10 cellular contexts compared by ENCODE assay signal in genomic region chr17:50558955-50559614, GRCh38. TPM values are rescaled to one million over a fixed set of nuclear protein-coding genes. Genes with fewer than 3 reads are reported as not detected.
A peak's percentile ranks its signal among the peaks of the same experiment; 100 is the strongest.
DNase-seq lines count a peak whose midpoint lies in the region; ATAC-seq and TF ChIP-seq lines count a peak whose summit lies in the region.
"Had no signal": no experiment of that assay in that cellular context is flagged by ENCODE, and none has a peak within 500 bp of the region (broad histone marks: within the 10 kb centered on the region; RNA-seq: fewer than 3 reads in every experiment).

No MANE protein-coding gene starts in this region.

- no peak overlapping the region for H4K5ac ChIP-seq in H9 (ENCODE audit: insufficient read length, low read depth, low read length)

- no peak overlapping the region for H2AK5ac ChIP-seq in H9 (ENCODE audit: insufficient read length, low read length)

- no peak for ATAC-seq in naive thymus-derived CD4-positive, alpha-beta T cell
- ATAC-seq in GM18868 (IDR thresholded peaks at IDR 0.05; ENCODE audit: unreplicated experiment) (no peak), HG03045 (IDR thresholded peaks at IDR 0.05; ENCODE audit: unreplicated experiment) (no peak)

- peaks cover 15 to 33% of the 10 kb centered on the region in 2 experiments for H3K4me1 Mint-ChIP-seq in H9
- H3K4me1 Mint-ChIP-seq in naive thymus-derived CD4-positive, alpha-beta T cell, result peaks cover 12 to 36% (median 17%) of the 10 kb centered on the region in 7 donors

- POLR2A ChIA-PET in naive thymus-derived CD4-positive, alpha-beta T cell (lab: Charles Lee), result interaction anchor here (1.0 to 2.0 kb wide), 3 partner anchors 9 to 18 kb away, joined by 3 to 9 read pairs (median 3); no protein-coding TSS in a partner anchor

- no peaks in the 10 kb centered on the region for H3K79me1 ChIP-seq in H9 (ENCODE audit: insufficient read depth, low read depth, low read length, poor library complexity, severe bottlenecking)

- no peak overlapping the region for H3T11ph ChIP-seq in H9 (ENCODE audit: low read length)

- H3K4me1 ChIP-seq in ACC112 (ENCODE audit: control insufficient read depth, insufficient read depth, low read length, unreplicated experiment) (peaks cover 16% of the 10 kb centered on the region), H9 (ENCODE audit: insufficient read depth, low read length) (no peaks in the 10 kb centered on the region; the same call in 1 of the 2 replicates)
- H3K4me1 ChIP-seq in naive thymus-derived CD4-positive, alpha-beta T cell (ENCODE audit: control insufficient read depth in 2 of 2, insufficient read depth in 2 of 2, low read length in 2 of 2), result peaks cover 20 to 23% of the 10 kb centered on the region in 2 donors

- H3K9ac ChIP-seq in H9 (ENCODE audit: extremely low read depth, insufficient read length, low read length), result no peak overlapping the region

- peak overlapping the region; percentile 85 for H3K4me3 ChIP-seq in ACC112 (ENCODE audit: low read depth, low read length)
- peak overlapping the region; percentile 73 for H3K4me3 ChIP-seq in naive thymus-derived CD4-positive, alpha-beta T cell (ENCODE audit: low read length)

- no peak overlapping the region for H3K14ac ChIP-seq in H9 (ENCODE audit: insufficient read depth, low read length)

- no CpG with 5 or more reads among the region's 55 CpGs for WGBS in H9 (ENCODE audit: extremely low coverage, insufficient read length, low lambda C conversion rate)

- no peaks in the 10 kb centered on the region for H3K9me3 ChIP-seq in H9 (ENCODE audit: control insufficient read depth, low read depth, low read length)
- no peaks in the 10 kb centered on the region for H3K9me3 ChIP-seq in naive thymus-derived CD4-positive, alpha-beta T cell (ENCODE audit: control insufficient read depth in 2 of 3, low read length in 3 of 3)
- H3K9me3 ChIP-seq: pancreas had no signal

- H2BK120ac ChIP-seq in H9 (ENCODE audit: low read depth, low read length, poor library complexity, severe bottlenecking), result no peak overlapping the region

- H2AFZ ChIP-seq in ACC112 (ENCODE audit: low read length, unreplicated experiment), result peak overlapping the region; percentile 23
- H2AFZ ChIP-seq in H9 (ENCODE audit: low read length), result no peak overlapping the region

- H3K27ac Mint-ChIP-seq in H9, result no peak overlapping the region
- H3K27ac Mint-ChIP-seq in naive thymus-derived CD4-positive, alpha-beta T cell, result no peak overlapping the region

- H3K36me3 Mint-ChIP-seq in H9 (ENCODE audit: insufficient read depth in 1 of 3, low read depth in 3 of 3), result no peaks in the 10 kb centered on the region; a peak in 1 of 7 replicates
- no peaks in the 10 kb centered on the region for H3K36me3 Mint-ChIP-seq in naive thymus-derived CD4-positive, alpha-beta T cell

- no peak overlapping the region for H3K23ac ChIP-seq in H9 (ENCODE audit: insufficient read length, low read depth, low read length)

- no peak overlapping the region for H2BK5ac ChIP-seq in H9 (ENCODE audit: insufficient read length, low read length)

- H2BK12ac ChIP-seq in H9 (ENCODE audit: insufficient read length, low read depth, low read length), result no peak overlapping the region

- H3K27ac ChIP-seq in ACC112 (ENCODE audit: low read depth, low read length) (no peak overlapping the region), H9 (ENCODE audit: insufficient read length, low read depth, low read length) (no peak overlapping the region)
- H3K27ac ChIP-seq in naive thymus-derived CD4-positive, alpha-beta T cell (ENCODE audit: low read depth, low read length), result no peak overlapping the region
- H3K27ac ChIP-seq: pancreas had no signal

- H4K20me1 ChIP-seq in H9 (ENCODE audit: control insufficient read depth, insufficient read depth, insufficient read length), result no peaks in the 10 kb centered on the region

- no peak overlapping the region for H2BK15ac ChIP-seq in H9 (ENCODE audit: low read depth, low read length)

- intact Hi-C loops in naive thymus-derived CD4-positive, alpha-beta T cell (cut with micrococcal nuclease), result no loop called here

- H3K36me3 ChIP-seq in ACC112 (ENCODE audit: insufficient read depth, low read length), result no peaks in the 10 kb centered on the region
- H3K36me3 ChIP-seq in naive thymus-derived CD4-positive, alpha-beta T cell (ENCODE audit: control insufficient read depth in 2 of 3, insufficient read depth in 3 of 3, low read length in 3 of 3), result no peaks in the 10 kb centered on the region

- peak overlapping the region; percentile 74 for H3K4me2 ChIP-seq in H9 (ENCODE audit: insufficient read depth, insufficient read length, low read length)

- H3K4ac ChIP-seq in H9 (ENCODE audit: low read depth, low read length), result no peak overlapping the region

- TF ChIP-seq CTCF in H9 (conservative IDR thresholded peaks at IDR 0.05), result no peak

- H3K9me3 Mint-ChIP-seq in H9, result no peaks in the 10 kb centered on the region
- H3K9me3 Mint-ChIP-seq in naive thymus-derived CD4-positive, alpha-beta T cell, result no peaks in the 10 kb centered on the region

- no peak overlapping the region for H3K56ac ChIP-seq in H9 (ENCODE audit: insufficient read length, low read depth, low read length)

- H4K8ac ChIP-seq in H9 (replicated peaks; ENCODE audit: insufficient read length, low read depth, low read length), result no peak overlapping the region

- peak; percentile 88 for DNase-seq in H9
- peak; percentile 44 for DNase-seq in astrocyte of the hippocampus (ENCODE audit: low read depth, low spot score)
- peak in 3 of 9 donors; percentile 17 to 22 (median 20) for DNase-seq in naive thymus-derived CD4-positive, alpha-beta T cell
- DNase-seq in NCI-H1092 treated with DMSO at 0.1 percent for 48 hours (lab: John Stamatoyannopoulos, UW), result no peak
- DNase-seq in NOMO-1 treated with dmso at 0.1 percent for 144 hours (lab: John Stamatoyannopoulos, UW; ENCODE audit: unreplicated experiment), result no peak

- H3K79me2 ChIP-seq in ACC112 (ENCODE audit: control insufficient read depth, insufficient read depth, low read length, unreplicated experiment) (no peaks in the 10 kb centered on the region), H9 (ENCODE audit: insufficient read depth, low read length) (no peaks in the 10 kb centered on the region)

- CTCF ChIA-PET in naive thymus-derived CD4-positive, alpha-beta T cell (lab: Charles Lee), result no interaction called here

- peaks cover 26% of the 10 kb centered on the region for H3K23me2 ChIP-seq in H9 (ENCODE audit: insufficient read length, low read depth, low read length, poor library complexity, severe bottlenecking)

- peaks cover 41% of the 10 kb centered on the region for H3K27me3 ChIP-seq in ACC112 (ENCODE audit: insufficient read depth, low read length)
- H3K27me3 ChIP-seq in H9 (ENCODE audit: insufficient read depth, low read length), result peaks cover 34% of the 10 kb centered on the region
- peaks cover 16 to 27% of the 10 kb centered on the region in 2 donors for H3K27me3 ChIP-seq in naive thymus-derived CD4-positive, alpha-beta T cell (ENCODE audit: control insufficient read depth in 2 of 2, insufficient read depth in 2 of 2, low read length in 2 of 2)

- no peak overlapping the region for H2BK20ac ChIP-seq in H9 (ENCODE audit: low read depth, low read length, poor library complexity, severe bottlenecking)

- peaks cover 71% of the 10 kb centered on the region for H3K27me3 Mint-ChIP-seq in H9 (ENCODE audit: low read depth)
- peaks cover 29 to 60% (median 35%) of the 10 kb centered on the region in 5 donors for H3K27me3 Mint-ChIP-seq in naive thymus-derived CD4-positive, alpha-beta T cell

- H4K91ac ChIP-seq in H9 (ENCODE audit: insufficient read length, low read depth, low read length), result no peak overlapping the region

- no peak overlapping the region for H3K18ac ChIP-seq in H9 (ENCODE audit: insufficient read length, low read depth, low read length)

- H3K4me3 Mint-ChIP-seq in H9, result peak overlapping the region; percentile 72 to 92
- peak overlapping the region; percentile 50 to 87 (median 79) for H3K4me3 Mint-ChIP-seq in naive thymus-derived CD4-positive, alpha-beta T cell

RNA-seq across cellular contexts. Expression of gene CACNA1G, which starts 1.4 kb away (rescaled TPM):
- total RNA-seq in H9 (2021), result 1.5 and 1.7 TPM in 2 replicates
- not detected for total RNA-seq in naive thymus-derived CD4-positive, alpha-beta T cell
- not detected for polyA plus RNA-seq in naive thymus-derived CD4-positive, alpha-beta T cell
- total RNA-seq: epithelial cell of proximal tubule had no signal

RNA-seq across cellular contexts. Expression of gene SPATA20, which starts 12.1 kb away (rescaled TPM):
- total RNA-seq in H9 (2021), result 23.9 and 26.6 TPM in 2 replicates
- 10 to 100 TPM; 14.3 to 19.4 (median 16.4) TPM for total RNA-seq in naive thymus-derived CD4-positive, alpha-beta T cell
- polyA plus RNA-seq in naive thymus-derived CD4-positive, alpha-beta T cell, result 1 to 10 TPM; 3.7 to 5.6 TPM

RNA-seq across cellular contexts. Expression of gene EPN3, which starts 26.6 kb away (rescaled TPM):
- total RNA-seq in H9 (2021), result 1.9 and 2.2 TPM in 2 replicates
- total RNA-seq in naive thymus-derived CD4-positive, alpha-beta T cell, result not detected
- polyA plus RNA-seq in naive thymus-derived CD4-positive, alpha-beta T cell, result not detected

RNA-seq across cellular contexts. Expression of gene MYCBPAP, which starts 50.8 kb away (rescaled TPM):
- 1.7 and 1.9 TPM in 2 replicates for total RNA-seq in H9 (2021)
- 1 to 10 TPM in 4 of 5 experiments, under 1 TPM in 1; 0.90 to 9.0 (median 8.6) TPM for total RNA-seq in naive thymus-derived CD4-positive, alpha-beta T cell
- under 1 TPM in 1 of 2 donors, not detected in 1; 0.59 TPM for polyA plus RNA-seq in naive thymus-derived CD4-positive, alpha-beta T cell

Comparison
In these comparisons a context has a peak if more than half of its experiments do, and no peak if none do; other contexts are left out.
1. DNase-seq: peak in H9 (single experiment) and astrocyte of the hippocampus (single experiment); none in NCI-H1092 treated with DMSO at 0.1 percent for 48 hours (single experiment) and NOMO-1 treated with dmso at 0.1 percent for 144 hours (single experiment).